In the genomic region with DNA sequence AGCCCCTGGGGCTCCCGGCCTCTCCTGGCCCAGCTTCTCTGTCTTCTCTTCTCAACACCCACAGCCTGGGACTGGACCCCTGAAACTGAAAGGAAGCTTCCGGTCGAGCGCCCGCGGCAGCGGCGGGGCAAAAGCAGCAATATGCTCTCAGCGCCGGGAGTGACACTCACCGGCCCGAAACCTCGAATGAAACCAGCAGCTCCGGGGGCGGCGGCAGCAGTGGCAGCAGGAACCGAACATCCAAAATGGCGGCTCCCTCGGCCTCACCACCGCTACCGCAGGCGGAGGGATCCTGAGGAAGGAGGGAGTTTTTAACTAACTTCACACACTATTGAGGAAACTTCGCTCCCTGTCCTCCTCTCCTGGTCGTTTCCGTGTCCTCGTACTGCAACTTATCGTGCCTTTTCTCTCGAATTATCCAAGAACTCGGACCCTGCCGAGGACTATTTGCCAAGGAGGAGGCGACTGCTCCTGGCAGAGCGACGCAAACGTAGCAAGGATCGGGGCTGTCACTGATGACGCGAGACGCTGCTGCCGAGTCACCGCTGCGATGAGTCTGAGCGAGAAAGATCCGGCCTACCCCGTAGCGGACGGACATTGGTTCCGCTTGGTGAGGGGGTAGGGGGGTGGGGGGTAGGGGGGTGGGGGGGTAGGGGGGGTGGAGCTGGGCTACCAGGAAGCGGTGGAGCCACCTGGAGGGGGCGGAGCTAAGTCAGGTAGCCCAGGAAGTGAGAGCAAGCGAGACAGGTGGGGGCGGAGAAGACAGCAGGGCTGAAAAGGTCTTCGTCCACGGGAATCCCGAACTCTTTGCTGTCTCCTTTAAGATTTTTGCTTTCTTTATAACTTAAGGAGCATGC, we compare ENCODE assay signal across 8 cellular contexts. TPM values are rescaled to one million over a fixed set of nuclear protein-coding genes. Genes with fewer than 3 reads are reported as not detected.
DNase-seq lines count a peak whose midpoint lies in the region; ATAC-seq and TF ChIP-seq lines count a peak whose summit lies in the region.

Gene AP1G1, minus strand, starts transcription at position 242 of the 857 bp plus-strand sequence. CDS start 19,355 bp downstream, outside the sequence.

- H3K4me3 ChIP-seq in astrocyte of the cerebellum (ENCODE audit: low read depth, low read length) (peak within 1 kb of the TSS; percentile 100), hepatocyte (peak within 1 kb of the TSS; percentile 56), aorta (ENCODE audit: low read length in 2 of 2) (peak within 1 kb of the TSS; percentile 91 to 96)

- H3K9me3 ChIP-seq in hepatocyte (ENCODE audit: low read depth) (no peaks in the 10 kb centered on the region), aorta (ENCODE audit: control insufficient read depth, low read length) (no peaks in the 10 kb centered on the region)

- in situ Hi-C loops in astrocyte of the cerebellum (cut with HindIII; ENCODE audit: low sequenced_read_pairs), result no loop called here

- peaks cover 51% of the 10 kb centered on the region for H3K79me2 ChIP-seq in hepatocyte

- peaks cover 19% of the 10 kb centered on the region for H3K4me1 ChIP-seq in hepatocyte (ENCODE audit: insufficient read depth)
- no peaks in the 10 kb centered on the region for H3K4me1 ChIP-seq in aorta (ENCODE audit: control insufficient read depth in 1 of 2, insufficient read depth in 2 of 2, low read length in 2 of 2)

- peak within 1 kb of the TSS; percentile 61 for H2AFZ ChIP-seq in hepatocyte

- WGBS in hepatocyte (ENCODE audit: low lambda C conversion rate, missing lambda C conversion rate), result under 1% methylated on average over 51 of the region's 54 CpGs
- WGBS in aorta, 2 donors, result 0% methylated on average over 53 to 54 of the region's 54 CpGs

- ATAC-seq in GM18517 (IDR thresholded peaks at IDR 0.05; ENCODE audit: unreplicated experiment), result peak; percentile 76
- ATAC-seq in HG03039 (IDR thresholded peaks at IDR 0.05; ENCODE audit: unreplicated experiment), result peak; percentile 76
- ATAC-seq in aorta (ENCODE audit: low FRiP score), result peak; percentile 98

- H3K27ac ChIP-seq in hepatocyte (peak within 1 kb of the TSS; percentile 97), aorta (ENCODE audit: low read depth in 1 of 2, low read length in 2 of 2) (peak within 1 kb of the TSS; percentile 69 to 95)

- no peaks in the 10 kb centered on the region for H3K9me2 ChIP-seq in hepatocyte (replicated peaks; ENCODE audit: insufficient read depth)

- peaks cover 38% of the 10 kb centered on the region for H4K20me1 ChIP-seq in hepatocyte (ENCODE audit: insufficient read depth, poor library complexity, severe bottlenecking)

- H3K27me3 ChIP-seq in hepatocyte (no peaks in the 10 kb centered on the region), aorta (ENCODE audit: control insufficient read depth in 1 of 2, insufficient read depth in 2 of 2, low read length in 1 of 2) (no peaks in the 10 kb centered on the region)

- peak; percentile 91 to 97 for DNase-seq in NCI-H2081 (lab: John Stamatoyannopoulos, UW)
- DNase-seq in T-helper 9 cell, result peak; percentile 87
- peak; percentile 97 for DNase-seq in astrocyte of the cerebellum (ENCODE audit: low read depth)
- DNase-seq in hepatocyte (ENCODE audit: low spot score), result peak; percentile 97
- DNase-seq in renal cortical epithelial cell (ENCODE audit: low read depth), result peak; percentile 93
- peak; percentile 97 to 98 for DNase-seq in aorta

- peak within 1 kb of the TSS; percentile 83 for H3K4me2 ChIP-seq in hepatocyte

- intact Hi-C loops in aorta (cut with DNase I), result loop anchor here (2.0 to 10.0 kb wide), 5 partner anchors 38 to 88 kb away; partner anchors contain the start of genes ATXN1L (in 2 of the 2), IST1 (in 2 of the 2), PHLPP2 (in 1 of the 2) and ZNF821 (in 1 of the 2)

- H3K36me3 ChIP-seq in hepatocyte (replicated peaks; ENCODE audit: insufficient read depth, low read depth) (no peaks in the 10 kb centered on the region), aorta (ENCODE audit: control insufficient read depth in 1 of 2, insufficient read depth in 2 of 2, low read length in 1 of 2) (no peaks in the 10 kb centered on the region)

- TF ChIP-seq CTCF in astrocyte of the cerebellum (IDR thresholded peaks at IDR 0.05; ENCODE audit: low read depth, low read length, missing control alignments) (no peak), hepatocyte (IDR thresholded peaks at IDR 0.05; ENCODE audit: poor library complexity) (no peak)

RNA-seq across cellular contexts. Expression of gene AP1G1, which starts in this region (rescaled TPM):
- total RNA-seq in hepatocyte (85.5 and 96.2 TPM in 2 replicates), renal cortical epithelial cell (78.1 and 118 TPM in 2 replicates), aorta (10 to 100 TPM; 72.3 to 87.7 TPM)
- polyA plus RNA-seq in hepatocyte (27.2 and 28.3 TPM in 2 replicates), aorta (10 to 100 TPM; 12.4 to 24.1 TPM)

Comparison
In these comparisons a context has a peak if more than half of its experiments do, and no peak if none do; other contexts are left out.
1. Peak in every context shown above with its lines: DNase-seq, ATAC-seq, H3K4me3 ChIP-seq and H3K27ac ChIP-seq.